1 cellular context compared by ENCODE assay signal in genomic region chr11:123193742-123194141, GRCh38.
TF ChIP-seq lines count a peak whose summit lies in the region.

No MANE protein-coding gene starts in this region.

TF ChIP-seq in IMR-90, 13 proteins besides CTCF, POLR2A, EP300 and RAD21:
- TF ChIP-seq CHD1 (IDR thresholded peaks at IDR 0.05; ENCODE audit: low read depth, low read length) (peak; percentile 30; the same call in 1 of the 2 replicates), CEBPB (IDR thresholded peaks at IDR 0.05; ENCODE audit: low read depth, low read length) (no peak)
